1 cellular context compared by ENCODE assay signal in the genomic region with DNA sequence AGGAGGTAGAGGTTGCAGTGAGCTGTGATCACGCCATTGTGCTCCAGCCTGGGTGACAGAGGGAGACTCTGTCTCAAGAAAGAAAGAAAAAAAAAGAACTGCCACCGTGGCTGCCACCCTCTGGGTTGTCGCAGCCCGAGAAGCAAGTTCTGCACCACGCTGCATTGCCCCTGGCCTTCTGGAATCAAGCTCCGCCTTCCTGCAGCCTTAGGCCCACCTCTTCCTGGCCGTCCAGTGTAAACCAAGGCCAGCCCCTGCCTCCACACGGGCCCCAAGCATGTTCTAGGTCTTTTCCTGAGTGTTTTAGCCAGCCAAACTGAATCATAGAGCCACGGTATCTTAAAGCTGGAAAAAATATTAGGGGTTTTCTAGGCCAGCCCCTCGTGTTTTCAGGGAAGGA.
TF ChIP-seq lines count a peak whose summit lies in the region.

No MANE protein-coding gene starts in this region.

TF ChIP-seq in WTC11, 78 proteins besides CTCF, POLR2A, EP300 and RAD21 (continued from another document):
- TF ChIP-seq E2F4 (CRISPR knock-in tag; IDR thresholded peaks at IDR 0.05; ENCODE audit: borderline replicate concordance, low read depth) (no peak), NFE2L1 (CRISPR knock-in tag; IDR thresholded peaks at IDR 0.05) (no peak), ZBTB21 (CRISPR knock-in tag; IDR thresholded peaks at IDR 0.05; ENCODE audit: borderline replicate concordance) (no peak), JAZF1 (CRISPR knock-in tag; IDR thresholded peaks at IDR 0.05) (no peak)
